13 cellular contexts compared by ENCODE assay signal in genomic region chr4:53132117-53132889, GRCh38.
DNase-seq lines count a peak whose midpoint lies in the region; ATAC-seq lines count a peak whose summit lies in the region.
"Had no signal": no experiment of that assay in that cellular context is flagged by ENCODE, and none has a peak within 500 bp of the region (broad histone marks: within the 10 kb centered on the region; RNA-seq: fewer than 3 reads in every experiment).

No MANE protein-coding gene starts in this region.

- ATAC-seq in HG02759 (IDR thresholded peaks at IDR 0.05; ENCODE audit: unreplicated experiment) = peak; percentile 64
- ATAC-seq in activated naive CD8-positive, alpha-beta T cell treated with anti-CD3 and anti-CD28 coated beads, Interleukin-2, amount 50 U/mL, for 24 hours = peak; percentile 81

- H3K9me3 Mint-ChIP-seq in activated naive CD4-positive, alpha-beta T cell treated with anti-CD3 and anti-CD28 coated beads for 36 hours = peaks cover 9% of the 10 kb centered on the region
- peaks cover 7% of the 10 kb centered on the region for H3K9me3 Mint-ChIP-seq in activated naive CD8-positive, alpha-beta T cell treated with anti-CD3 and anti-CD28 coated beads, Interleukin-2, amount 50 U/mL, for 24 hours
- peaks cover 10% of the 10 kb centered on the region for H3K9me3 Mint-ChIP-seq in stimulated activated naive CD8-positive, alpha-beta T cell treated with anti-CD3 and anti-CD28 coated beads, Interleukin-15, Interleukin-2, amounts not matched to agents 100 ng/mL and 50 ng/mL, for 24 hours
- H3K9me3 Mint-ChIP-seq: HFFc6, memory B cell had no signal

- H3K27ac ChIP-seq in substantia nigra (ENCODE audit: low read depth, low read length, poor library complexity, severe bottlenecking) = no peak overlapping the region

- peaks cover 36% of the 10 kb centered on the region for H3K4me1 Mint-ChIP-seq in activated naive CD4-positive, alpha-beta T cell treated with anti-CD3 and anti-CD28 coated beads for 36 hours (ENCODE audit: low read depth)
- peaks cover 29% of the 10 kb centered on the region for H3K4me1 Mint-ChIP-seq in activated naive CD8-positive, alpha-beta T cell treated with anti-CD3 and anti-CD28 coated beads, Interleukin-2, amount 50 U/mL, for 24 hours
- H3K4me1 Mint-ChIP-seq in stimulated activated naive CD8-positive, alpha-beta T cell treated with anti-CD3 and anti-CD28 coated beads, Interleukin-15, Interleukin-2, amounts not matched to agents 100 ng/mL and 50 ng/mL, for 24 hours (ENCODE audit: low read depth) = peaks cover 31% of the 10 kb centered on the region
- H3K4me1 Mint-ChIP-seq: memory B cell had no signal

- intact Hi-C loops in activated naive CD4-positive, alpha-beta T cell treated with anti-CD3 and anti-CD28 coated beads for 36 hours (cut with micrococcal nuclease) = loop anchor here (1.0 to 10.0 kb wide), 6 partner anchors 19 to 932 kb away; partner anchors contain the start of genes CHIC2 and SCFD2

- H3K27me3 Mint-ChIP-seq in activated naive CD4-positive, alpha-beta T cell treated with anti-CD3 and anti-CD28 coated beads for 36 hours (ENCODE audit: low read depth) = no peaks in the 10 kb centered on the region
- no peaks in the 10 kb centered on the region for H3K27me3 Mint-ChIP-seq in activated naive CD8-positive, alpha-beta T cell treated with anti-CD3 and anti-CD28 coated beads, Interleukin-2, amount 50 U/mL, for 24 hours
- no peaks in the 10 kb centered on the region for H3K27me3 Mint-ChIP-seq in stimulated activated naive CD8-positive, alpha-beta T cell treated with anti-CD3 and anti-CD28 coated beads, Interleukin-15, Interleukin-2, amounts not matched to agents 100 ng/mL and 50 ng/mL, for 24 hours
- H3K27me3 Mint-ChIP-seq: memory B cell had no signal

- peaks cover 26% of the 10 kb centered on the region for H3K36me3 Mint-ChIP-seq in activated naive CD4-positive, alpha-beta T cell treated with anti-CD3 and anti-CD28 coated beads for 36 hours (ENCODE audit: low read depth)
- H3K36me3 Mint-ChIP-seq in activated naive CD8-positive, alpha-beta T cell treated with anti-CD3 and anti-CD28 coated beads, Interleukin-2, amount 50 U/mL, for 24 hours (ENCODE audit: low read depth) = peaks cover 33% of the 10 kb centered on the region
- H3K36me3 Mint-ChIP-seq in stimulated activated naive CD8-positive, alpha-beta T cell treated with anti-CD3 and anti-CD28 coated beads, Interleukin-15, Interleukin-2, amounts not matched to agents 100 ng/mL and 50 ng/mL, for 24 hours (ENCODE audit: low read depth) = peaks cover 42% of the 10 kb centered on the region

- no peak overlapping the region for H3K4me3 Mint-ChIP-seq in activated naive CD4-positive, alpha-beta T cell treated with anti-CD3 and anti-CD28 coated beads for 36 hours
- no peak overlapping the region for H3K4me3 Mint-ChIP-seq in activated naive CD8-positive, alpha-beta T cell treated with anti-CD3 and anti-CD28 coated beads, Interleukin-2, amount 50 U/mL, for 24 hours
- peak overlapping the region; percentile 35 for H3K4me3 Mint-ChIP-seq in stimulated activated naive CD8-positive, alpha-beta T cell treated with anti-CD3 and anti-CD28 coated beads, Interleukin-15, Interleukin-2, amounts not matched to agents 100 ng/mL and 50 ng/mL, for 24 hours
- H3K4me3 Mint-ChIP-seq: HFFc6, memory B cell had no signal

- DNase-seq in activated naive CD4-positive, alpha-beta T cell treated with anti-CD3 and anti-CD28 coated beads for 36 hours = peak; percentile 61
- DNase-seq in activated naive CD4-positive, alpha-beta T cell (lab: John Stamatoyannopoulos, UW) = no peak
- DNase-seq in activated naive CD8-positive, alpha-beta T cell treated with anti-CD3 and anti-CD28 coated beads, Interleukin-2, amount 50 U/mL, for 24 hours = peak; percentile 3
- DNase-seq in NOMO-1 treated with DMSO at 0.1 percent for 48 hours (lab: John Stamatoyannopoulos, UW; ENCODE audit: unreplicated experiment) (no peak), COLO668 (lab: John Stamatoyannopoulos, UW; ENCODE audit: unreplicated experiment) (no peak), substantia nigra (lab: John Stamatoyannopoulos, UW) (no peak)
- DNase-seq: activated CD4-positive, alpha-beta T cell treated with anti-CD3 and anti-CD28 coated beads, Interleukin-2, amount 50 U/mL, for 1 hour; BE2C; HFFc6; hypothalamus had no signal

- peak overlapping the region; percentile 83 for H3K27ac Mint-ChIP-seq in activated naive CD4-positive, alpha-beta T cell treated with anti-CD3 and anti-CD28 coated beads for 36 hours
- H3K27ac Mint-ChIP-seq in activated naive CD8-positive, alpha-beta T cell treated with anti-CD3 and anti-CD28 coated beads, Interleukin-2, amount 50 U/mL, for 24 hours = peak overlapping the region; percentile 90
- H3K27ac Mint-ChIP-seq in stimulated activated naive CD8-positive, alpha-beta T cell treated with anti-CD3 and anti-CD28 coated beads, Interleukin-15, Interleukin-2, amounts not matched to agents 100 ng/mL and 50 ng/mL, for 24 hours = peak overlapping the region; percentile 86
- H3K27ac Mint-ChIP-seq: HFFc6, memory B cell had no signal

- CTCF ChIA-PET in activated naive CD4-positive, alpha-beta T cell treated with anti-CD3 and anti-CD28 coated beads for 36 hours (lab: Charles Lee) = interaction anchor here (0.6 to 1.5 kb wide), 4 partner anchors 42 to 118 kb away, joined by 3 to 5 read pairs (median 4); no protein-coding TSS in a partner anchor

Comparison
In these comparisons a context has a peak if more than half of its experiments do, and no peak if none do; other contexts are left out.
1. DNase-seq: peak in activated naive CD4-positive, alpha-beta T cell treated with anti-CD3 and anti-CD28 coated beads for 36 hours (single experiment) and activated naive CD8-positive, alpha-beta T cell treated with anti-CD3 and anti-CD28 coated beads, Interleukin-2, amount 50 U/mL, for 24 hours (single experiment); none in activated naive CD4-positive, alpha-beta T cell (0 of 4), NOMO-1 treated with DMSO at 0.1 percent for 48 hours (single experiment), COLO668 (single experiment) and substantia nigra (0 of 49).
2. Peak in every context shown above with its lines, with median percentiles within 50 percentile points of each other: H3K27ac Mint-ChIP-seq.